In the genomic region with DNA sequence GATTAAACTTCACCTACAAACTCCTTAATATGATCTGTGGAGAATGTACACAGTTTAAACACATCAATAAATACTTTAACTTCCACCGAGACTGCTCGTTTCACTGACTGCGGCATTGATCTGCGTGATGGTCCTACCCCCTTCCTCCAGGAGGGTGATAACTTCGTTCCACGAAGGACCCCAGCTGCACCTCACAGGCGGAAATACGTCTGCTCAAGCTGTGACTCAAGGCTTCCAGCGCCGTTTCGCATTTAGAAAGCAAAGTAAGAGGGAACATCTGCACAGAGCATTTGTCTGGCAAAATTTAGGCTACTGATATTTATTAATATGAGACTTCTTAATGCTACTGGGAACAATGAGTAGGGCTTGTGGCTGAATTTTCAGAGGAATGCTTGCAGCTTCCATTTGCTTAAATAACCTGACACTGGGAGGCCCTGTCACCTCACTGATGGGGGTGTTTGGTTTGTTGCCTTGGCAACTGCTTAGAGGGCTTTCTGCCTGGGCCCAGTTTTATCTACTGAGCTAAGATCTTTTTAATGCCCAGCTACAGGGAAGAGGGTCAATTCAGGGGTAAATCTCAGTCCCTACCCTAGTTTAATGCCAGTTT, we compare ENCODE assay signal across 14 cellular contexts. TPM values are rescaled to one million over a fixed set of nuclear protein-coding genes. Genes with fewer than 3 reads are reported as not detected.
DNase-seq lines count a peak whose midpoint lies in the region; ATAC-seq, FAIRE-seq and TF ChIP-seq lines count a peak whose summit lies in the region.
"Had no signal": no experiment of that assay in that cellular context is flagged by ENCODE, and none has a peak within 500 bp of the region (broad histone marks: within the 10 kb centered on the region; RNA-seq: fewer than 3 reads in every experiment).

No MANE protein-coding gene starts in this region.

- no peak for TF ChIP-seq CTCF in body of pancreas (IDR thresholded peaks at IDR 0.05)
- no peak for TF ChIP-seq CTCF in lower lobe of right lung (IDR thresholded peaks at IDR 0.05)
- TF ChIP-seq CTCF in thyroid gland (IDR thresholded peaks at IDR 0.05), result no peak

- DNase-seq in NCI-H510A treated with DMSO at 0.1 percent for 48 hours (lab: John Stamatoyannopoulos, UW) (peak; percentile 53), NCI-H510A (lab: John Stamatoyannopoulos, UW) (no peak), body of pancreas (peak in 2 of 4 donors; percentile 45 to 54), lower lobe of right lung (no peak), thyroid gland (no peak), NOMO-1 treated with dmso at 0.1 percent for 144 hours (lab: John Stamatoyannopoulos, UW; ENCODE audit: unreplicated experiment) (no peak), urothelium cell line (ENCODE audit: low spot score) (no peak)
- DNase-seq: activated effector memory CD4-positive, alpha-beta T cell treated with anti-CD3 and anti-CD28 coated beads, Interleukin-2, amount 50 U/mL, for 16 hours; heart left ventricle; NCI-H1105 treated with DMSO at 0.1 percent for 48 hours had no signal

- H3K4me1 ChIP-seq in body of pancreas (peaks cover 38% of the 10 kb centered on the region), lower lobe of right lung (peaks cover 41% of the 10 kb centered on the region), thyroid gland (peaks cover 18 to 23% of the 10 kb centered on the region in 2 donors)

- no peak overlapping the region for H3K4me3 ChIP-seq in body of pancreas
- no peak overlapping the region for H3K4me3 ChIP-seq in lower lobe of right lung
- H3K4me3 ChIP-seq in thyroid gland (replicated peaks in 1 of 3), result no peak overlapping the region
- H3K4me3 ChIP-seq: A549, heart left ventricle had no signal

- TF ChIP-seq POLR2A in body of pancreas (IDR thresholded peaks at IDR 0.05) (no peak), thyroid gland (IDR thresholded peaks at IDR 0.05) (no peak)

- no peaks in the 10 kb centered on the region for H3K9me3 ChIP-seq in body of pancreas
- no peaks in the 10 kb centered on the region for H3K9me3 ChIP-seq in lower lobe of right lung
- H3K9me3 ChIP-seq in thyroid gland, result no peaks in the 10 kb centered on the region
- H3K9me3 ChIP-seq: A549, heart left ventricle had no signal

- H3K27me3 ChIP-seq in body of pancreas (no peaks in the 10 kb centered on the region), lower lobe of right lung (ENCODE audit: low read depth) (no peaks in the 10 kb centered on the region), thyroid gland (no peaks in the 10 kb centered on the region)
- H3K27me3 ChIP-seq: heart left ventricle had no signal

- 78 to 79% methylated on average over 11 of the region's 11 CpGs for WGBS in body of pancreas, 2 donors
- 86 to 89% methylated on average over 11 of the region's 11 CpGs for WGBS in thyroid gland, 2 donors

- ATAC-seq in body of pancreas (peak; percentile 20), lower lobe of right lung (no peak), HG02759 (IDR thresholded peaks at IDR 0.05; ENCODE audit: unreplicated experiment) (no peak)
- ATAC-seq: A549, heart left ventricle had no signal

- H3K27ac ChIP-seq in body of pancreas, result peak overlapping the region; percentile 3 to 86 (median 80)
- peak overlapping the region; percentile 72 for H3K27ac ChIP-seq in lower lobe of right lung
- H3K27ac ChIP-seq in thyroid gland, result peak overlapping the region; percentile 57 to 72 (median 61)
- H3K27ac ChIP-seq: A549 had no signal

- no peak for FAIRE-seq in urothelium cell line (lab: Jason Lieb, UNC)
- FAIRE-seq: A549, colon had no signal

- H3K36me3 ChIP-seq in body of pancreas (replicated peaks in 1 of 2; ENCODE audit: insufficient read depth in 1 of 2, low read depth in 2 of 2) (no peaks in the 10 kb centered on the region), lower lobe of right lung (peaks cover 62% of the 10 kb centered on the region), thyroid gland (peaks cover 17 to 28% of the 10 kb centered on the region in 2 donors)

- intact Hi-C loops in body of pancreas (cut with DNase I) (no loop called here), lower lobe of right lung (cut with DNase I) (no loop called here), thyroid gland (cut with DNase I) (no loop called here)

RNA-seq across cellular contexts. Expression of gene ST14, which starts 14.8 kb away (rescaled TPM):
- 10 to 100 TPM; 55.3 to 61.0 TPM for total RNA-seq in body of pancreas
- total RNA-seq in lower lobe of right lung, result 61.1 TPM
- 100 to 1,000 TPM in 2 of 4 donors, 10 to 100 TPM in 2; 53.3 to 102 (median 90.7) TPM for total RNA-seq in thyroid gland
- total RNA-seq: myocyte had no signal
